Comparison of ENCODE assay signal across 1 cellular context in genomic region chr2:120905298-120905697, GRCh38.
TF ChIP-seq lines count a peak whose summit lies in the region.

No MANE protein-coding gene starts in this region.

TF ChIP-seq in HepG2, 621 proteins besides CTCF, POLR2A, EP300 and RAD21 (continued from another document):
- TF ChIP-seq HINFP (CRISPR knock-in tag; IDR thresholded peaks at IDR 0.05; ENCODE audit: low read depth) (no peak), ZNF282 (IDR thresholded peaks at IDR 0.05; ENCODE audit: partially characterized antibody) (no peak), TBX2 (CRISPR knock-in tag; IDR thresholded peaks at IDR 0.05; ENCODE audit: borderline replicate concordance) (no peak)
